In the genomic region with DNA sequence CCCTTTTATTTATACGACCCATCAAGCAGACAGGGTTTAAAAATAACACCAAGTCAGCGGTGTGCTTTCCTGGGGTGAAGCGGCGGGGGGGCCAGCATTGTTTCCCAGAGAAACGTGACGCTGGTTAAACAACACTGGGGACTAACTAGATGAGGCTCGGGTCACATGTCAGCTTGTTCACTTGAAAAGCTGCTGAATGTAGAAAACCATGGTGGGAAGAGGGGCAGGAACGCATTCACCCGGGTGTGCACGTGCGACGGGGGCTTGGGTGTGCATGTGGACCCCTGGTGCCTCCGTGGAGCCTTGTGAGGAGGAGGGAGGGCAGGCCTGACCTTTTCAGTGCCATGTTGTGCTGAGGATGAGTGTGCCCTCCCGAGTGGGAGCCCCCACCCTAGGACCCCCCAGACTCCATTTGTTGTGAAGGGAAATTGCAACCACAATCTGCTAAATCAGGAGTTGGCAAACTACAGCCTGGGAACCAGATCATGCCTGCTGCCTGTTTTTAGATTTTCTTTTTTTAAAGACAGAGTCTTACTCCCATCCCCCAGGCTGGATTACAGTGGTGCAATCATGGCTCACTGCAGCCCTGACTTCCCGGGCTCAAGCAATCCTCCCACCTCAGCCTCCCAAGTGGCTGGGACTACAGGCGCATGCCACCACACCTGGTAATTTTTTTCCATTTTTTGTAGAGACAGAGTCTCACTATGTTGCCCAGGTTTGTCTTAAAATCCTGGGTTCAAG, we compare ENCODE assay signal across 2 cellular contexts.
TF ChIP-seq lines count a peak whose summit lies in the region.

No MANE protein-coding gene starts in this region.

TF ChIP-seq in HEK293, 187 proteins besides CTCF, POLR2A, EP300 and RAD21 (continued from another document and continues in another):
- TF ChIP-seq, protein P1, sequence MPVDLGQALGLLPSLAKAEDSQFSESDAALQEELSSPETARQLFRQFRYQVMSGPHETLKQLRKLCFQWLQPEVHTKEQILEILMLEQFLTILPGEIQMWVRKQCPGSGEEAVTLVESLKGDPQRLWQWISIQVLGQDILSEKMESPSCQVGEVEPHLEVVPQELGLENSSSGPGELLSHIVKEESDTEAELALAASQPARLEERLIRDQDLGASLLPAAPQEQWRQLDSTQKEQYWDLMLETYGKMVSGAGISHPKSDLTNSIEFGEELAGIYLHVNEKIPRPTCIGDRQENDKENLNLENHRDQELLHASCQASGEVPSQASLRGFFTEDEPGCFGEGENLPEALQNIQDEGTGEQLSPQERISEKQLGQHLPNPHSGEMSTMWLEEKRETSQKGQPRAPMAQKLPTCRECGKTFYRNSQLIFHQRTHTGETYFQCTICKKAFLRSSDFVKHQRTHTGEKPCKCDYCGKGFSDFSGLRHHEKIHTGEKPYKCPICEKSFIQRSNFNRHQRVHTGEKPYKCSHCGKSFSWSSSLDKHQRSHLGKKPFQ (tag by site-specific recombination; IDR thresholded peaks at IDR 0.05): peak; percentile 53
- TF ChIP-seq, protein P2, sequence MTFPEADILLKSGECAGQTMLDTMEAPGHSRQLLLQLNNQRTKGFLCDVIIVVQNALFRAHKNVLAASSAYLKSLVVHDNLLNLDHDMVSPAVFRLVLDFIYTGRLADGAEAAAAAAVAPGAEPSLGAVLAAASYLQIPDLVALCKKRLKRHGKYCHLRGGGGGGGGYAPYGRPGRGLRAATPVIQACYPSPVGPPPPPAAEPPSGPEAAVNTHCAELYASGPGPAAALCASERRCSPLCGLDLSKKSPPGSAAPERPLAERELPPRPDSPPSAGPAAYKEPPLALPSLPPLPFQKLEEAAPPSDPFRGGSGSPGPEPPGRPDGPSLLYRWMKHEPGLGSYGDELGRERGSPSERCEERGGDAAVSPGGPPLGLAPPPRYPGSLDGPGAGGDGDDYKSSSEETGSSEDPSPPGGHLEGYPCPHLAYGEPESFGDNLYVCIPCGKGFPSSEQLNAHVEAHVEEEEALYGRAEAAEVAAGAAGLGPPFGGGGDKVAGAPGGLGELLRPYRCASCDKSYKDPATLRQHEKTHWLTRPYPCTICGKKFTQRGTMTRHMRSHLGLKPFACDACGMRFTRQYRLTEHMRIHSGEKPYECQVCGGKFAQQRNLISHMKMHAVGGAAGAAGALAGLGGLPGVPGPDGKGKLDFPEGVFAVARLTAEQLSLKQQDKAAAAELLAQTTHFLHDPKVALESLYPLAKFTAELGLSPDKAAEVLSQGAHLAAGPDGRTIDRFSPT (tag by site-specific recombination; IDR thresholded peaks at IDR 0.05): no peak
- TF ChIP-seq SP3 (tag by site-specific recombination; IDR thresholded peaks at IDR 0.05) (no peak), ZIC2 (tag by site-specific recombination; IDR thresholded peaks at IDR 0.05) (peak; percentile 61), ZNF404 (tag by site-specific recombination; IDR thresholded peaks at IDR 0.05) (no peak), ZBTB8A (tag by site-specific recombination; IDR thresholded peaks at IDR 0.05) (no peak), GLIS2 (tag by site-specific recombination; IDR thresholded peaks at IDR 0.05) (peak; percentile 51; the same call in 1 of the 2 replicates), GLIS1 (tag by site-specific recombination; IDR thresholded peaks at IDR 0.05) (peak; percentile 33; the same call in 1 of the 2 replicates), TCF7L2 (IDR thresholded peaks at IDR 0.05; ENCODE audit: borderline replicate concordance, low read depth, low read length) (no peak), BCL11A (tag by site-specific recombination; IDR thresholded peaks at IDR 0.05; ENCODE audit: low read depth) (no peak)
- TF ChIP-seq, protein P3, sequence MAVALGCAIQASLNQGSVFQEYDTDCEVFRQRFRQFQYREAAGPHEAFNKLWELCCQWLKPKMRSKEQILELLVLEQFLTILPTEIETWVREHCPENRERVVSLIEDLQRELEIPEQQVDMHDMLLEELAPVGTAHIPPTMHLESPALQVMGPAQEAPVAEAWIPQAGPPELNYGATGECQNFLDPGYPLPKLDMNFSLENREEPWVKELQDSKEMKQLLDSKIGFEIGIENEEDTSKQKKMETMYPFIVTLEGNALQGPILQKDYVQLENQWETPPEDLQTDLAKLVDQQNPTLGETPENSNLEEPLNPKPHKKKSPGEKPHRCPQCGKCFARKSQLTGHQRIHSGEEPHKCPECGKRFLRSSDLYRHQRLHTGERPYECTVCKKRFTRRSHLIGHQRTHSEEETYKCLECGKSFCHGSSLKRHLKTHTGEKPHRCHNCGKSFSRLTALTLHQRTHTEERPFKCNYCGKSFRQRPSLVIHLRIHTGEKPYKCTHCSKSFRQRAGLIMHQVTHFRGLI (tag by site-specific recombination; IDR thresholded peaks at IDR 0.05): no peak
- TF ChIP-seq, protein P4, sequence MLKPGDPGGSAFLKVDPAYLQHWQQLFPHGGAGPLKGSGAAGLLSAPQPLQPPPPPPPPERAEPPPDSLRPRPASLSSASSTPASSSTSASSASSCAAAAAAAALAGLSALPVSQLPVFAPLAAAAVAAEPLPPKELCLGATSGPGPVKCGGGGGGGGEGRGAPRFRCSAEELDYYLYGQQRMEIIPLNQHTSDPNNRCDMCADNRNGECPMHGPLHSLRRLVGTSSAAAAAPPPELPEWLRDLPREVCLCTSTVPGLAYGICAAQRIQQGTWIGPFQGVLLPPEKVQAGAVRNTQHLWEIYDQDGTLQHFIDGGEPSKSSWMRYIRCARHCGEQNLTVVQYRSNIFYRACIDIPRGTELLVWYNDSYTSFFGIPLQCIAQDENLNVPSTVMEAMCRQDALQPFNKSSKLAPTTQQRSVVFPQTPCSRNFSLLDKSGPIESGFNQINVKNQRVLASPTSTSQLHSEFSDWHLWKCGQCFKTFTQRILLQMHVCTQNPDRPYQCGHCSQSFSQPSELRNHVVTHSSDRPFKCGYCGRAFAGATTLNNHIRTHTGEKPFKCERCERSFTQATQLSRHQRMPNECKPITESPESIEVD (tag by site-specific recombination; IDR thresholded peaks at IDR 0.05): peak; percentile 39; the same call in 1 of the 2 replicates
- TF ChIP-seq, protein P5, sequence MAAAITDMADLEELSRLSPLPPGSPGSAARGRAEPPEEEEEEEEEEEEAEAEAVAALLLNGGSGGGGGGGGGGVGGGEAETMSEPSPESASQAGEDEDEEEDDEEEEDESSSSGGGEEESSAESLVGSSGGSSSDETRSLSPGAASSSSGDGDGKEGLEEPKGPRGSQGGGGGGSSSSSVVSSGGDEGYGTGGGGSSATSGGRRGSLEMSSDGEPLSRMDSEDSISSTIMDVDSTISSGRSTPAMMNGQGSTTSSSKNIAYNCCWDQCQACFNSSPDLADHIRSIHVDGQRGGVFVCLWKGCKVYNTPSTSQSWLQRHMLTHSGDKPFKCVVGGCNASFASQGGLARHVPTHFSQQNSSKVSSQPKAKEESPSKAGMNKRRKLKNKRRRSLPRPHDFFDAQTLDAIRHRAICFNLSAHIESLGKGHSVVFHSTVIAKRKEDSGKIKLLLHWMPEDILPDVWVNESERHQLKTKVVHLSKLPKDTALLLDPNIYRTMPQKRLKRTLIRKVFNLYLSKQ (tag by site-specific recombination; IDR thresholded peaks at IDR 0.05; ENCODE audit: borderline replicate concordance): no peak

TF ChIP-seq in neural cell, 6 proteins besides CTCF, POLR2A, EP300 and RAD21 (continued from another document):
- TF ChIP-seq, protein P6, sequence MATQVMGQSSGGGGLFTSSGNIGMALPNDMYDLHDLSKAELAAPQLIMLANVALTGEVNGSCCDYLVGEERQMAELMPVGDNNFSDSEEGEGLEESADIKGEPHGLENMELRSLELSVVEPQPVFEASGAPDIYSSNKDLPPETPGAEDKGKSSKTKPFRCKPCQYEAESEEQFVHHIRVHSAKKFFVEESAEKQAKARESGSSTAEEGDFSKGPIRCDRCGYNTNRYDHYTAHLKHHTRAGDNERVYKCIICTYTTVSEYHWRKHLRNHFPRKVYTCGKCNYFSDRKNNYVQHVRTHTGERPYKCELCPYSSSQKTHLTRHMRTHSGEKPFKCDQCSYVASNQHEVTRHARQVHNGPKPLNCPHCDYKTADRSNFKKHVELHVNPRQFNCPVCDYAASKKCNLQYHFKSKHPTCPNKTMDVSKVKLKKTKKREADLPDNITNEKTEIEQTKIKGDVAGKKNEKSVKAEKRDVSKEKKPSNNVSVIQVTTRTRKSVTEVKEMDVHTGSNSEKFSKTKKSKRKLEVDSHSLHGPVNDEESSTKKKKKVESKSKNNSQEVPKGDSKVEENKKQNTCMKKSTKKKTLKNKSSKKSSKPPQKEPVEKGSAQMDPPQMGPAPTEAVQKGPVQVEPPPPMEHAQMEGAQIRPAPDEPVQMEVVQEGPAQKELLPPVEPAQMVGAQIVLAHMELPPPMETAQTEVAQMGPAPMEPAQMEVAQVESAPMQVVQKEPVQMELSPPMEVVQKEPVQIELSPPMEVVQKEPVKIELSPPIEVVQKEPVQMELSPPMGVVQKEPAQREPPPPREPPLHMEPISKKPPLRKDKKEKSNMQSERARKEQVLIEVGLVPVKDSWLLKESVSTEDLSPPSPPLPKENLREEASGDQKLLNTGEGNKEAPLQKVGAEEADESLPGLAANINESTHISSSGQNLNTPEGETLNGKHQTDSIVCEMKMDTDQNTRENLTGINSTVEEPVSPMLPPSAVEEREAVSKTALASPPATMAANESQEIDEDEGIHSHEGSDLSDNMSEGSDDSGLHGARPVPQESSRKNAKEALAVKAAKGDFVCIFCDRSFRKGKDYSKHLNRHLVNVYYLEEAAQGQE (IDR thresholded peaks at IDR 0.05; ENCODE audit: borderline replicate concordance): no peak
- TF ChIP-seq SMC3 (conservative IDR thresholded peaks at IDR 0.05; ENCODE audit: poor library complexity) (no peak), POLR2AphosphoS5 (IDR thresholded peaks at IDR 0.05) (peak; percentile 48)
TF ChIP-seq in neural cell: peak in this region for 1.
